Comparison of ENCODE assay signal across 1 cellular context in the genomic region with DNA sequence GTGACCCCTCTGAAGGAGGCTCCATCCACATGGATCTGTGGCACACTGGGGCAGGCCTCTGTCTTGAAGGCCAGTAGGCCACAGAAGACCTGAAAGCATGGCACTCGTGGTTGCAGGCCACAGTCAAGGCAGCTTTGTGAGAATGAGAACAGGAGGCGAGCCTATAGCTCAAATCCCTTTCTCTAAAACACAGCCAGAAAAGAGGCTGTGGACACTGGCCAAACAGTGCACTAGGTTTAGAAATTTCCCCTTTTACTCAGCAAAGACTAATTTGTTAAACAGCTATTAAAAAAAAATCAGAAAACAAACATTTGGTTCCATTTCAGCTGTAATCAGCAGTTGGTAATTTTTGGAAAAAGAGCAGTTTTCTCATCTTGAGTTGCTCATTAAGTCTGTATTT.
TF ChIP-seq lines count a peak whose summit lies in the region.

No MANE protein-coding gene starts in this region.

TF ChIP-seq in K562, 482 proteins besides CTCF, POLR2A, EP300 and RAD21:
- no peak for TF ChIP-seq MCM7 (IDR thresholded peaks at IDR 0.05)
- TF ChIP-seq KAT7 (CRISPR knock-in tag; IDR thresholded peaks at IDR 0.05; ENCODE audit: borderline replicate concordance), result no peak
- no peak for TF ChIP-seq POLR2H (tag; IDR thresholded peaks at IDR 0.05; ENCODE audit: low read depth)
- no peak for TF ChIP-seq ETV5 (CRISPR knock-in tag; IDR thresholded peaks at IDR 0.05; ENCODE audit: low read depth)
- no peak for TF ChIP-seq KLF13 (tag; IDR thresholded peaks at IDR 0.05; ENCODE audit: borderline replicate concordance, low read depth)
- TF ChIP-seq RFX5 (IDR thresholded peaks at IDR 0.05; ENCODE audit: low read depth, low read length), result no peak
- TF ChIP-seq SNAPC5 (CRISPR knock-in tag; IDR thresholded peaks at IDR 0.05), result no peak
- no peak for TF ChIP-seq ZNF175 (CRISPR knock-in tag; IDR thresholded peaks at IDR 0.05; ENCODE audit: low read depth)
- no peak for TF ChIP-seq RERE (CRISPR knock-in tag; IDR thresholded peaks at IDR 0.05; ENCODE audit: borderline replicate concordance)
- no peak for TF ChIP-seq HMG20A (CRISPR knock-in tag; conservative IDR thresholded peaks at IDR 0.05)
- TF ChIP-seq, protein P1, sequence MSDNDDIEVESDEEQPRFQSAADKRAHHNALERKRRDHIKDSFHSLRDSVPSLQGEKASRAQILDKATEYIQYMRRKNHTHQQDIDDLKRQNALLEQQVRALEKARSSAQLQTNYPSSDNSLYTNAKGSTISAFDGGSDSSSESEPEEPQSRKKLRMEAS (CRISPR knock-in tag; IDR thresholded peaks at IDR 0.05), result no peak
- TF ChIP-seq SP2 (IDR thresholded peaks at IDR 0.05; ENCODE audit: extremely low read depth, low read depth, low read length, poor library complexity, severe bottlenecking), result no peak
- TF ChIP-seq RBM34 (IDR thresholded peaks at IDR 0.05; ENCODE audit: borderline replicate concordance, insufficient read depth, low read length), result no peak
- no peak for TF ChIP-seq SMAD2 (IDR thresholded peaks at IDR 0.05; ENCODE audit: low read depth, low read length)
- no peak for TF ChIP-seq TOE1 (IDR thresholded peaks at IDR 0.05; ENCODE audit: borderline replicate concordance)
- TF ChIP-seq TOE1 (CRISPR knock-in tag; IDR thresholded peaks at IDR 0.05; ENCODE audit: borderline replicate concordance, low read depth), result no peak
- no peak for TF ChIP-seq ASH1L (IDR thresholded peaks at IDR 0.05; ENCODE audit: borderline replicate concordance, low read depth, partially characterized antibody)
- TF ChIP-seq RB1 (IDR thresholded peaks at IDR 0.05; ENCODE audit: low read depth), result no peak
- TF ChIP-seq, protein P2, sequence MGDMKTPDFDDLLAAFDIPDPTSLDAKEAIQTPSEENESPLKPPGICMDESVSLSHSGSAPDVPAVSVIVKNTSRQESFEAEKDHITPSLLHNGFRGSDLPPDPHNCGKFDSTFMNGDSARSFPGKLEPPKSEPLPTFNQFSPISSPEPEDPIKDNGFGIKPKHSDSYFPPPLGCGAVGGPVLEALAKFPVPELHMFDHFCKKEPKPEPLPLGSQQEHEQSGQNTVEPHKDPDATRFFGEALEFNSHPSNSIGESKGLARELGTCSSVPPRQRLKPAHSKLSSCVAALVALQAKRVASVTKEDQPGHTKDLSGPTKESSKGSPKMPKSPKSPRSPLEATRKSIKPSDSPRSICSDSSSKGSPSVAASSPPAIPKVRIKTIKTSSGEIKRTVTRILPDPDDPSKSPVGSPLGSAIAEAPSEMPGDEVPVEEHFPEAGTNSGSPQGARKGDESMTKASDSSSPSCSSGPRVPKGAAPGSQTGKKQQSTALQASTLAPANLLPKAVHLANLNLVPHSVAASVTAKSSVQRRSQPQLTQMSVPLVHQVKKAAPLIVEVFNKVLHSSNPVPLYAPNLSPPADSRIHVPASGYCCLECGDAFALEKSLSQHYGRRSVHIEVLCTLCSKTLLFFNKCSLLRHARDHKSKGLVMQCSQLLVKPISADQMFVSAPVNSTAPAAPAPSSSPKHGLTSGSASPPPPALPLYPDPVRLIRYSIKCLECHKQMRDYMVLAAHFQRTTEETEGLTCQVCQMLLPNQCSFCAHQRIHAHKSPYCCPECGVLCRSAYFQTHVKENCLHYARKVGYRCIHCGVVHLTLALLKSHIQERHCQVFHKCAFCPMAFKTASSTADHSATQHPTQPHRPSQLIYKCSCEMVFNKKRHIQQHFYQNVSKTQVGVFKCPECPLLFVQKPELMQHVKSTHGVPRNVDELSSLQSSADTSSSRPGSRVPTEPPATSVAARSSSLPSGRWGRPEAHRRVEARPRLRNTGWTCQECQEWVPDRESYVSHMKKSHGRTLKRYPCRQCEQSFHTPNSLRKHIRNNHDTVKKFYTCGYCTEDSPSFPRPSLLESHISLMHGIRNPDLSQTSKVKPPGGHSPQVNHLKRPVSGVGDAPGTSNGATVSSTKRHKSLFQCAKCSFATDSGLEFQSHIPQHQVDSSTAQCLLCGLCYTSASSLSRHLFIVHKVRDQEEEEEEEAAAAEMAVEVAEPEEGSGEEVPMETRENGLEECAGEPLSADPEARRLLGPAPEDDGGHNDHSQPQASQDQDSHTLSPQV (IDR thresholded peaks at IDR 0.05), result no peak
- TF ChIP-seq ARID1B (IDR thresholded peaks at IDR 0.05), result no peak
